ENCODE assay signal across 1 cellular context in the genomic region with DNA sequence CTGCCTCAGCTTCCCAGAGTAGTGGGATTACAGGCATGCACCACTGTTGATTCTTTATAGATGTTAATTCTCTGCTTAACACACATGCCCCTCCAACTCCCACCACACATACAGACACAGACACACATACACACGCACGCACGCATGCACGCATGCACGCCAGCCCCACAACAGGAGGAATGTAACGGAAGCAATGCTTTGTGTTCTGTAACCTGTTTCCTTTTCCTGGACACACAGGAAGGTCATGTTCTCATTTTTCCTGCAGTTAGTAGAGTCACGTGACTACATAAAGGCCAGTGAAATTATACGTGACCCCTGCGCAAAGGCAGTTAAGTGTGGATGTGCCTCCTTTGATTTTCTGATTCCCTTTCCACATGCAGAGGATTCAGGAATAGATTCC. TPM values are rescaled to one million over a fixed set of nuclear protein-coding genes. Genes with fewer than 3 reads are reported as not detected.
"Had no signal": no experiment of that assay in that cellular context is flagged by ENCODE, and none has a peak within 500 bp of the region (broad histone marks: within the 10 kb centered on the region; RNA-seq: fewer than 3 reads in every experiment).

No MANE protein-coding gene starts in this region.

RNA-seq across cellular contexts. Expression of a gene that starts 49.6 kb away (rescaled TPM):
- total RNA-seq: T-helper 2 cell treated with Interferon-gamma antibody and Interleukin-4, amounts not matched to agents 100 ng/mL and 5 ng/mL, for 36 hours had no signal
